Comparison of ENCODE assay signal across 33 cellular contexts in genomic region chr2:232299927-232300674, GRCh38.
DNase-seq lines count a peak whose midpoint lies in the region; ATAC-seq, FAIRE-seq and TF ChIP-seq lines count a peak whose summit lies in the region.
"Had no signal": no experiment of that assay in that cellular context is flagged by ENCODE, and none has a peak within 500 bp of the region (broad histone marks: within the 10 kb centered on the region; RNA-seq: fewer than 3 reads in every experiment).

No MANE protein-coding gene starts in this region.

- no peak overlapping the region for H3K4me2 ChIP-seq in keratinocyte (ENCODE audit: control insufficient read depth, extremely low read depth, insufficient read depth, low read depth, low read length)
- H3K4me2 ChIP-seq: smooth muscle cell had no signal

- no peaks in the 10 kb centered on the region for H3K9me3 Mint-ChIP-seq in activated naive CD4-positive, alpha-beta T cell treated with anti-CD3 and anti-CD28 coated beads, Interleukin-2, amount 50 U/mL, for 24 hours
- H3K9me3 Mint-ChIP-seq in activated naive CD4-positive, alpha-beta T cell treated with anti-CD3 and anti-CD28 coated beads, Interleukin-2, amount 10 ng/mL, durations not matched to agents 7 days and 5 days, result no peaks in the 10 kb centered on the region
- H3K9me3 Mint-ChIP-seq: H9; stimulated activated naive CD8-positive, alpha-beta T cell treated with anti-CD3 and anti-CD28 coated beads, Interleukin-15, Interleukin-2, amounts not matched to agents 100 ng/mL and 50 ng/mL, for 24 hours had no signal

- no peaks in the 10 kb centered on the region for H3K79me2 ChIP-seq in keratinocyte (ENCODE audit: control insufficient read depth, insufficient read depth, low read length)

- H3K27ac ChIP-seq in keratinocyte (ENCODE audit: control insufficient read depth, insufficient read depth, low read length) (no peak overlapping the region), thymus (ENCODE audit: low read depth) (peak overlapping the region; percentile 46)
- H3K27ac ChIP-seq: HL-60, neutrophil, right atrium auricular region, SJCRH30, thoracic aorta, uterus had no signal

- dilution Hi-C loops in keratinocyte (cut with MboI; ENCODE audit: extremely low pct_ligation_motif_present, low sequenced_read_pairs), result no loop called here

- no peaks in the 10 kb centered on the region for H3K27me3 Mint-ChIP-seq in activated naive CD4-positive, alpha-beta T cell treated with anti-CD3 and anti-CD28 coated beads, Interleukin-2, amount 50 U/mL, for 24 hours
- no peaks in the 10 kb centered on the region for H3K27me3 Mint-ChIP-seq in activated naive CD4-positive, alpha-beta T cell treated with anti-CD3 and anti-CD28 coated beads, Interleukin-2, amount 10 ng/mL, durations not matched to agents 7 days and 5 days
- no peaks in the 10 kb centered on the region for H3K27me3 Mint-ChIP-seq in T-helper 17 cell
- H3K27me3 Mint-ChIP-seq: B cell; stimulated activated naive CD8-positive, alpha-beta T cell treated with anti-CD3 and anti-CD28 coated beads, Interleukin-15, Interleukin-2, amounts not matched to agents 100 ng/mL and 50 ng/mL, for 24 hours had no signal

- peaks cover 15% of the 10 kb centered on the region for H3K36me3 Mint-ChIP-seq in activated naive CD4-positive, alpha-beta T cell treated with anti-CD3 and anti-CD28 coated beads, Interleukin-2, amount 50 U/mL, for 24 hours
- peaks cover 13% of the 10 kb centered on the region for H3K36me3 Mint-ChIP-seq in activated naive CD4-positive, alpha-beta T cell treated with anti-CD3 and anti-CD28 coated beads, Interleukin-2, amount 10 ng/mL, durations not matched to agents 7 days and 5 days
- peaks cover 7% of the 10 kb centered on the region for H3K36me3 Mint-ChIP-seq in T-helper 17 cell (ENCODE audit: low read depth)

- DNase-seq in activated naive CD4-positive, alpha-beta T cell treated with anti-CD3 and anti-CD28 coated beads, Interleukin-2, amount 10 ng/mL, durations not matched to agents 7 days and 5 days, result no peak
- no peak for DNase-seq in T-helper 17 cell
- no peak for DNase-seq in keratinocyte (ENCODE audit: low read depth, low spot score)
- no peak for DNase-seq in NCI-H345 (lab: John Stamatoyannopoulos, UW)
- DNase-seq in DMS79 (lab: John Stamatoyannopoulos, UW), result no peak
- DNase-seq: ACHN; activated CD4-positive, alpha-beta T cell treated with anti-CD3 and anti-CD28 coated beads for 48 hours; activated naive CD4-positive, alpha-beta T cell treated with Interleukin-2 at 50 U/mL for 16 hours; anterior cingulate cortex; COR-L47; H9; hypothalamus; NCI-H1436; NCI-H2107; NCI-H82; posterior cingulate gyrus; RPMI8226; SJCRH30; SW 1271; T-helper 9 cell; uterus had no signal

- H3K4me3 ChIP-seq in keratinocyte (ENCODE audit: control insufficient read depth in 2 of 3, extremely low read depth in 1 of 3, insufficient read depth in 2 of 3, low read depth in 1 of 3, low read length in 3 of 3) (no peak overlapping the region), thymus (ENCODE audit: low read length) (no peak overlapping the region)
- H3K4me3 ChIP-seq: breast epithelium, right atrium auricular region, SJCRH30, smooth muscle cell, thoracic aorta, uterus had no signal

- peaks cover 7 to 8% of the 10 kb centered on the region in 2 experiments for H3K36me3 ChIP-seq in keratinocyte (ENCODE audit: control insufficient read depth in 2 of 2, extremely low read depth in 1 of 2, insufficient read depth in 2 of 2, low read length in 2 of 2)
- peaks cover 17% of the 10 kb centered on the region for H3K36me3 ChIP-seq in thymus (ENCODE audit: control insufficient read depth, insufficient read depth)
- H3K36me3 ChIP-seq: breast epithelium, neutrophil, right atrium auricular region, SJCRH30, thoracic aorta, uterus had no signal

- H3K27ac Mint-ChIP-seq in activated naive CD4-positive, alpha-beta T cell treated with anti-CD3 and anti-CD28 coated beads, Interleukin-2, amount 50 U/mL, for 24 hours, result peak overlapping the region; percentile 37
- no peak overlapping the region for H3K27ac Mint-ChIP-seq in activated naive CD4-positive, alpha-beta T cell treated with anti-CD3 and anti-CD28 coated beads, Interleukin-2, amount 10 ng/mL, durations not matched to agents 7 days and 5 days
- peak overlapping the region; percentile 29 for H3K27ac Mint-ChIP-seq in T-helper 17 cell
- H3K27ac Mint-ChIP-seq: B cell; stimulated activated naive CD8-positive, alpha-beta T cell treated with anti-CD3 and anti-CD28 coated beads, Interleukin-15, Interleukin-2, amounts not matched to agents 100 ng/mL and 50 ng/mL, for 24 hours had no signal

- no peaks in the 10 kb centered on the region for H3K9me1 ChIP-seq in keratinocyte (ENCODE audit: control insufficient read depth, extremely low read depth, insufficient read depth, low read length)

- no peak overlapping the region for H3K4me3 Mint-ChIP-seq in activated naive CD4-positive, alpha-beta T cell treated with anti-CD3 and anti-CD28 coated beads, Interleukin-2, amount 50 U/mL, for 24 hours
- no peak overlapping the region for H3K4me3 Mint-ChIP-seq in activated naive CD4-positive, alpha-beta T cell treated with anti-CD3 and anti-CD28 coated beads, Interleukin-2, amount 10 ng/mL, durations not matched to agents 7 days and 5 days
- no peak overlapping the region for H3K4me3 Mint-ChIP-seq in T-helper 17 cell
- H3K4me3 Mint-ChIP-seq: B cell; H9; stimulated activated naive CD8-positive, alpha-beta T cell treated with anti-CD3 and anti-CD28 coated beads, Interleukin-15, Interleukin-2, amounts not matched to agents 100 ng/mL and 50 ng/mL, for 24 hours had no signal

- FAIRE-seq in keratinocyte (lab: Jason Lieb, UNC), result peak; percentile 9
- FAIRE-seq: G401.6 had no signal

- ATAC-seq in T-helper 17 cell, result no peak
- no peak for ATAC-seq in HG03095 (IDR thresholded peaks at IDR 0.05; ENCODE audit: unreplicated experiment)

- no peaks in the 10 kb centered on the region for H3K27me3 ChIP-seq in keratinocyte (ENCODE audit: control insufficient read depth, extremely low read depth, insufficient read depth, low read length)
- H3K27me3 ChIP-seq in thymus (ENCODE audit: control insufficient read depth, insufficient read depth), result no peaks in the 10 kb centered on the region
- H3K27me3 ChIP-seq: breast epithelium, neutrophil, right atrium auricular region, SJCRH30, uterus had no signal

- H3K9me3 ChIP-seq in T-helper 17 cell (ENCODE audit: control insufficient read depth, low read length, poor library complexity, severe bottlenecking) (no peaks in the 10 kb centered on the region), keratinocyte (ENCODE audit: control insufficient read depth, low read depth, low read length) (no peaks in the 10 kb centered on the region), thymus (ENCODE audit: control insufficient read depth) (peaks cover 1% of the 10 kb centered on the region)
- H3K9me3 ChIP-seq: breast epithelium, neutrophil, right atrium auricular region, SJCRH30, thoracic aorta, uterus had no signal

- no peak overlapping the region for H2AFZ ChIP-seq in keratinocyte (ENCODE audit: control insufficient read depth, low read length)

- no peaks in the 10 kb centered on the region for H4K20me1 ChIP-seq in keratinocyte (ENCODE audit: control insufficient read depth, extremely low read depth, insufficient read depth, low read length)

- 87% methylated on average over 6 of the region's 6 CpGs for WGBS in thymus

- H3K4me1 ChIP-seq in keratinocyte (ENCODE audit: control insufficient read depth, extremely low read depth, insufficient read depth, low read length) (peaks cover 6% of the 10 kb centered on the region), thymus (ENCODE audit: control insufficient read depth, insufficient read depth, low read length) (peaks cover 29% of the 10 kb centered on the region)
- H3K4me1 ChIP-seq: breast epithelium, right atrium auricular region, SJCRH30, uterus had no signal

- peaks cover 15% of the 10 kb centered on the region for H3K4me1 Mint-ChIP-seq in activated naive CD4-positive, alpha-beta T cell treated with anti-CD3 and anti-CD28 coated beads, Interleukin-2, amount 50 U/mL, for 24 hours
- peaks cover 16% of the 10 kb centered on the region for H3K4me1 Mint-ChIP-seq in activated naive CD4-positive, alpha-beta T cell treated with anti-CD3 and anti-CD28 coated beads, Interleukin-2, amount 10 ng/mL, durations not matched to agents 7 days and 5 days
- H3K4me1 Mint-ChIP-seq in T-helper 17 cell, result peaks cover 9% of the 10 kb centered on the region
- H3K4me1 Mint-ChIP-seq: B cell, H9 had no signal

- CTCF ChIA-PET in activated naive CD4-positive, alpha-beta T cell treated with anti-CD3 and anti-CD28 coated beads, Interleukin-2, amount 10 ng/mL, durations not matched to agents 7 days and 5 days (lab: Charles Lee), result interaction anchor here (2.0 kb wide), 1 partner anchor 8 kb away, joined by 9 read pairs; no protein-coding TSS in a partner anchor

- H3K9ac ChIP-seq in keratinocyte (ENCODE audit: control insufficient read depth, extremely low read depth, insufficient read depth, low read length), result no peak overlapping the region

- no peak for TF ChIP-seq CTCF in keratinocyte (optimal IDR thresholded peaks at IDR 0.05 in 1 of 3, IDR thresholded peaks at IDR 0.05 in 1 of 3, conservative IDR thresholded peaks at IDR 0.05 in 1 of 3; ENCODE audit: extremely low read depth in 1 of 3, insufficient read depth in 2 of 3, low read length in 3 of 3)
